8 cellular contexts compared by ENCODE assay signal in genomic region chr1:156489166-156489934, GRCh38. TPM values are rescaled to one million over a fixed set of nuclear protein-coding genes. Genes with fewer than 3 reads are reported as not detected.
DNase-seq lines count a peak whose midpoint lies in the region; TF ChIP-seq lines count a peak whose summit lies in the region.

No MANE protein-coding gene starts in this region.

- no peak for TF ChIP-seq POLR2A in esophagus squamous epithelium (IDR thresholded peaks at IDR 0.05)

- peaks cover 16% of the 10 kb centered on the region for H3K4me1 ChIP-seq in HEK293 (ENCODE audit: control insufficient read depth, insufficient read depth, low read length)
- peaks cover 70 to 100% (median 76%) of the 10 kb centered on the region in 3 donors for H3K4me1 ChIP-seq in esophagus squamous epithelium
- peaks cover 38 to 56% of the 10 kb centered on the region in 2 experiments for H3K4me1 ChIP-seq in neutrophil (ENCODE audit: control insufficient read depth in 1 of 2, insufficient read depth in 1 of 2, low read depth in 1 of 2, low read length in 1 of 2)

- H3K9me3 ChIP-seq in HEK293 (ENCODE audit: control insufficient read depth, insufficient read depth, low read depth, low read length) (no peaks in the 10 kb centered on the region), esophagus squamous epithelium (no peaks in the 10 kb centered on the region), neutrophil (no peaks in the 10 kb centered on the region)

- CTCF ChIA-PET in HEK293 (lab: Yijun Ruan, JAX) = interaction anchor here (0.6 to 1.5 kb wide), 5 partner anchors 16 to 104 kb away, joined by 3 to 6 read pairs (median 3); no protein-coding TSS in a partner anchor

- DNase-seq in ELF-1 (ENCODE audit: low read depth, low spot score) = peak; percentile 72
- peak; percentile 86 for DNase-seq in NCI-H2107 treated with DMSO at 0.1 percent for 48 hours (lab: John Stamatoyannopoulos, UW; ENCODE audit: unreplicated experiment)
- peak; percentile 43 to 50 for DNase-seq in activated CD4-positive, alpha-beta T cell treated with anti-CD3 and anti-CD28 coated beads, Interleukin-2, amount 50 U/mL, for 48 hours
- DNase-seq in esophagus squamous epithelium (lab: John Stamatoyannopoulos, UW) = no peak
- no peak for DNase-seq in HT-29 (ENCODE audit: low spot score)
- no peak for DNase-seq in NCI-H226

- POLR2A ChIA-PET in HEK293 (lab: Yijun Ruan, JAX) = interaction anchor here (1.6 to 1.8 kb wide), 3 partner anchors 9 to 32 kb away, joined by 4 to 6 read pairs (median 5); no protein-coding TSS in a partner anchor

- intact Hi-C loops in esophagus squamous epithelium (cut with DNase I) = no loop called here

- TF ChIP-seq CTCF in HEK293 (tag by site-specific recombination; IDR thresholded peaks at IDR 0.05) (no peak), esophagus squamous epithelium (IDR thresholded peaks at IDR 0.05) (no peak), neutrophil (IDR thresholded peaks at IDR 0.05) (no peak)

- H3K4me3 ChIP-seq in HEK293 (ENCODE audit: low read depth, low read length) (no peak overlapping the region), esophagus squamous epithelium (peak overlapping the region in 3 of 4 donors; percentile 15 to 52 (median 25)), neutrophil (ENCODE audit: low read depth in 1 of 2, low read length in 1 of 2) (no peak overlapping the region)

- H3K27ac ChIP-seq in HEK293 (ENCODE audit: extremely low read depth, low read depth, low read length) = no peak overlapping the region; the same call in 1 of the 2 replicates
- peak overlapping the region; percentile 49 to 100 (median 84) for H3K27ac ChIP-seq in esophagus squamous epithelium
- peak overlapping the region; percentile 37 for H3K27ac ChIP-seq in neutrophil

- H3K36me3 ChIP-seq in HEK293 (ENCODE audit: control insufficient read depth in 2 of 2, insufficient read depth in 1 of 2, low read length in 2 of 2) = peaks cover 0 to 3% of the 10 kb centered on the region in 2 experiments; a peak in 1 of 3 replicates
- H3K36me3 ChIP-seq in esophagus squamous epithelium = peaks cover 0 to 13% (median 0%) of the 10 kb centered on the region in 3 donors
- peaks cover 36% of the 10 kb centered on the region for H3K36me3 ChIP-seq in neutrophil

- H3K27me3 ChIP-seq in esophagus squamous epithelium (no peaks in the 10 kb centered on the region), neutrophil (no peaks in the 10 kb centered on the region)

- WGBS in esophagus squamous epithelium, 2 donors = 30 to 33% methylated on average over 7 to 8 of the region's 12 CpGs

TF ChIP-seq in HEK293, 187 proteins besides CTCF, POLR2A, EP300 and RAD21:
- TF ChIP-seq ZNF214 (tag by site-specific recombination; IDR thresholded peaks at IDR 0.05; ENCODE audit: borderline replicate concordance) = no peak
- TF ChIP-seq EGR2 (tag by site-specific recombination; IDR thresholded peaks at IDR 0.05; ENCODE audit: low read depth) = peak; percentile 95
- TF ChIP-seq ZNF366 (tag by site-specific recombination; conservative IDR thresholded peaks at IDR 0.05) = 0 out of 2 replicates have a peak, but pooled peaks have one; percentile 11
- TF ChIP-seq ZNF398 (tag by site-specific recombination; IDR thresholded peaks at IDR 0.05) = peak; percentile 92
- TF ChIP-seq ZBTB17 (tag by site-specific recombination; IDR thresholded peaks at IDR 0.05) = peak; percentile 85
- TF ChIP-seq ZNF341 (tag by site-specific recombination; IDR thresholded peaks at IDR 0.05; ENCODE audit: low read depth) = peak; percentile 70
- TF ChIP-seq ZFHX2 (tag by site-specific recombination; conservative IDR thresholded peaks at IDR 0.05) = peak; percentile 92
- peak; percentile 12; the same call in 1 of the 2 replicates for TF ChIP-seq KLF1 (tag by site-specific recombination; IDR thresholded peaks at IDR 0.05)
- TF ChIP-seq ZBTB6 (tag by site-specific recombination; IDR thresholded peaks at IDR 0.05) = 0 out of 2 replicates have a peak, but pooled peaks have one; percentile 24
- no peak for TF ChIP-seq ZNF266 (tag by site-specific recombination; IDR thresholded peaks at IDR 0.05; ENCODE audit: low read depth)
- peak; percentile 27; the same call in 1 of the 2 replicates for TF ChIP-seq SCRT2 (tag by site-specific recombination; IDR thresholded peaks at IDR 0.05)
- peak; percentile 41; the same call in 1 of the 2 replicates for TF ChIP-seq IKZF3 (tag by site-specific recombination; IDR thresholded peaks at IDR 0.05)
- TF ChIP-seq OVOL3 (tag by site-specific recombination; IDR thresholded peaks at IDR 0.05) = no peak
- TF ChIP-seq, protein P1, sequence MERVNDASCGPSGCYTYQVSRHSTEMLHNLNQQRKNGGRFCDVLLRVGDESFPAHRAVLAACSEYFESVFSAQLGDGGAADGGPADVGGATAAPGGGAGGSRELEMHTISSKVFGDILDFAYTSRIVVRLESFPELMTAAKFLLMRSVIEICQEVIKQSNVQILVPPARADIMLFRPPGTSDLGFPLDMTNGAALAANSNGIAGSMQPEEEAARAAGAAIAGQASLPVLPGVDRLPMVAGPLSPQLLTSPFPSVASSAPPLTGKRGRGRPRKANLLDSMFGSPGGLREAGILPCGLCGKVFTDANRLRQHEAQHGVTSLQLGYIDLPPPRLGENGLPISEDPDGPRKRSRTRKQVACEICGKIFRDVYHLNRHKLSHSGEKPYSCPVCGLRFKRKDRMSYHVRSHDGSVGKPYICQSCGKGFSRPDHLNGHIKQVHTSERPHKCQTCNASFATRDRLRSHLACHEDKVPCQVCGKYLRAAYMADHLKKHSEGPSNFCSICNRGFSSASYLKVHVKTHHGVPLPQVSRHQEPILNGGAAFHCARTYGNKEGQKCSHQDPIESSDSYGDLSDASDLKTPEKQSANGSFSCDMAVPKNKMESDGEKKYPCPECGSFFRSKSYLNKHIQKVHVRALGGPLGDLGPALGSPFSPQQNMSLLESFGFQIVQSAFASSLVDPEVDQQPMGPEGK (tag by site-specific recombination; IDR thresholded peaks at IDR 0.05) = peak; percentile 12; the same call in 1 of the 2 replicates

RNA-seq across cellular contexts. Expression of gene MEF2D, which starts 11.2 kb away (rescaled TPM):
- total RNA-seq in esophagus squamous epithelium = 10 to 100 TPM in 3 of 4 donors, 1 to 10 TPM in 1; 9.1 to 30.1 (median 12.1) TPM
- total RNA-seq in HT-29 (2014; rRNA removed; shearing (Covaris generic)) = 17.8 and 27.4 TPM in 2 replicates

Comparison
In these comparisons a context has a peak if more than half of its experiments do, and no peak if none do; other contexts are left out.
1. DNase-seq: peak in ELF-1 (single experiment), NCI-H2107 treated with DMSO at 0.1 percent for 48 hours (single experiment) and activated CD4-positive, alpha-beta T cell treated with anti-CD3 and anti-CD28 coated beads, Interleukin-2, amount 50 U/mL, for 48 hours (2 of 2); none in esophagus squamous epithelium (single experiment), HT-29 (single experiment) and NCI-H226 (single experiment).
2. H3K4me3 ChIP-seq: peak in esophagus squamous epithelium (3 of 4); none in HEK293 (single experiment) and neutrophil (0 of 2).